ENCODE assay signal across 16 cellular contexts in the genomic region with DNA sequence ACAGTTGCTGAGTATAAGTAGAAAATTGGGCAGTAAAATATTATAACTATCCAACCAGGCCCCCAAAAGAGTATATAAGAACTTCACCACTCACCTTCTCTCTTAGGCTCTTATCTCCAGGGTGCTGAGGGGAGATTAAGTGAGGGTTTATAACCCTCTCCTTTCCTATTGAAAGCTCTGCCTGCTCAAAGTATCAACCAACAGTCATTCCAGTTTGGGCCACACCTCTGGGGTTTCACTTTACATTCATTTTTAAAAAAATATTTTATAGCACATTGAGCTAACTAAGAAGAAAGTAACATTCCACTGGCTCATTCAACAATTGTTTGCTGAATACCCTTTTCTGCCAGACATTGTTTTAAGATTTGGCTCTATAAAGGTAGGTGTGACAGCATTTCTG. TPM values are rescaled to one million over a fixed set of nuclear protein-coding genes. Genes with fewer than 3 reads are reported as not detected.
DNase-seq lines count a peak whose midpoint lies in the region; ATAC-seq and TF ChIP-seq lines count a peak whose summit lies in the region.
"Had no signal": no experiment of that assay in that cellular context is flagged by ENCODE, and none has a peak within 500 bp of the region (broad histone marks: within the 10 kb centered on the region; RNA-seq: fewer than 3 reads in every experiment).

No MANE protein-coding gene starts in this region.

- peak; percentile 76 for ATAC-seq in left colon
- no peak for ATAC-seq in GM18870 (IDR thresholded peaks at IDR 0.05; ENCODE audit: unreplicated experiment)

- H3K4me3 ChIP-seq in WERI-Rb-1 (ENCODE audit: low read depth, low read length), result no peak overlapping the region
- H3K4me3 ChIP-seq: HAP-1 had no signal

- peak overlapping the region; percentile 2; the same call in 1 of the 2 replicates for H3K27ac ChIP-seq in WERI-Rb-1

- H3K27me3 ChIP-seq in WERI-Rb-1 (ENCODE audit: insufficient read depth, low read depth, severe bottlenecking), result no peaks in the 10 kb centered on the region

- no peaks in the 10 kb centered on the region for H3K36me3 ChIP-seq in WERI-Rb-1
- H3K36me3 ChIP-seq: HAP-1 had no signal

- TF ChIP-seq CTCF in WERI-Rb-1 (IDR thresholded peaks at IDR 0.05; ENCODE audit: low read depth, low read length), result no peak

- intact Hi-C loops in left colon (cut with DNase I, micrococcal nuclease), result no loop called here

- DNase-seq in OCI-M1 (lab: John Stamatoyannopoulos, UW), result peak; percentile 19
- DNase-seq in WERI-Rb-1, result no peak
- no peak for DNase-seq in left colon
- no peak for DNase-seq in SKM-1 (lab: John Stamatoyannopoulos, UW; ENCODE audit: unreplicated experiment)
- no peak for DNase-seq in NCI-H2227 treated with DMSO at 0.1 percent for 48 hours (lab: John Stamatoyannopoulos, UW)
- DNase-seq: C1 segment of cervical spinal cord; Calu3; CD4-positive, alpha-beta memory T cell; COR-L47; DMS53; DMS79 treated with DMSO at 0.1 percent for 48 hours; GF-D8; GOT3; HFFc6 had no signal

- H3K9me3 ChIP-seq in WERI-Rb-1 (ENCODE audit: severe bottlenecking), result no peaks in the 10 kb centered on the region
- H3K9me3 ChIP-seq: HAP-1 had no signal

RNA-seq across cellular contexts. Expression of a gene that starts 22.1 kb away (rescaled TPM):
- total RNA-seq in left colon, result 10 to 100 TPM; 14.1 to 15.2 TPM
- total RNA-seq: CD4-positive, alpha-beta memory T cell had no signal
